1 cellular context compared by ENCODE assay signal in the genomic region with DNA sequence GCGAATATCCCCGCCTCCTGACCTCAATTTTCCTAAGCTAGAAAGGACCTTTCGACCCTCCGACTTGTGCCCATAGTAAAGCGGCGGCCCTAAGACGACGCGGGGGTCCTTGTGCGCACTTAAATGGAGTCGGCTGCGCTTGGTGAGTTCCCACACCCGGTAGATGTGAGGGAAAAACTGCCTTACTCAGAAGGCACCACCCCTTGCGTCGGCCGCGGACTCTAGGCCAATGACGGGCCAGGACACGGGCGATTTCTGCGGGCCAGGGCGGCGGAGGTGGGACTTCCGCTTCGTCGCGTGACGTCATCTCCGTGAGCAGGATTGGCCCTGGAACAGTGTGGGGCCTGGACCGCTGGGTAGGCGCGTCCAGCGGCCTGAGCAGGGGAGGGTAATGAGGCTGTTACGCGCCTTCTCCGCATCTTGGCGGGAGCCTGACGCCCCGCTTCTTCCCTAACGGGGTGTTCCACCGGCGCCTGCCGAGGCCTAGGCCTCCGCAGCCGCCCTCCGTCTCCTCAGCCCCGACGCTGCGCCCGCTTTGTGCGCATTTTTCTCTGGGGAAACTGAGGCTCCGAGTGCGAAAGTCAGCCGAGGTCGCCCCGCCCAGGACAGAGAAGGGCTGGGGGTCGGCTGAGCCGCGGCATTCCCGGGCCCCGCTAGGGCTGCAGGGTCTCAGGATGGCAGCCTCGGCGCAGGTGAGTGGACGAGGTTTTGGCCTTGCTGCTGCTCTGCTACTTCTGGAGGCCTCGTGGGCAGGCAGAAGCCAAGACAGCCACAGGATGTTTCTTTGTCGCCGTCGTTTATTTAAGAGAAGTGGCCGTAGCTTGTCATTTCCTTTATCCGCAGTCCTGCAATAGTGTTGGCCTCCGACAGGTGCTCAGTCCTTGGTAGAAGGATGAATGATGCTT.
TF ChIP-seq lines count a peak whose summit lies in the region.

A gene (plus strand): TSS at position 293 of the 905 bp plus-strand sequence. CDS start 382 bp downstream, at position 675.

TF ChIP-seq in HepG2, 621 proteins besides CTCF, POLR2A, EP300 and RAD21 (continued from another document and continues in another):
- TF ChIP-seq, protein P1, sequence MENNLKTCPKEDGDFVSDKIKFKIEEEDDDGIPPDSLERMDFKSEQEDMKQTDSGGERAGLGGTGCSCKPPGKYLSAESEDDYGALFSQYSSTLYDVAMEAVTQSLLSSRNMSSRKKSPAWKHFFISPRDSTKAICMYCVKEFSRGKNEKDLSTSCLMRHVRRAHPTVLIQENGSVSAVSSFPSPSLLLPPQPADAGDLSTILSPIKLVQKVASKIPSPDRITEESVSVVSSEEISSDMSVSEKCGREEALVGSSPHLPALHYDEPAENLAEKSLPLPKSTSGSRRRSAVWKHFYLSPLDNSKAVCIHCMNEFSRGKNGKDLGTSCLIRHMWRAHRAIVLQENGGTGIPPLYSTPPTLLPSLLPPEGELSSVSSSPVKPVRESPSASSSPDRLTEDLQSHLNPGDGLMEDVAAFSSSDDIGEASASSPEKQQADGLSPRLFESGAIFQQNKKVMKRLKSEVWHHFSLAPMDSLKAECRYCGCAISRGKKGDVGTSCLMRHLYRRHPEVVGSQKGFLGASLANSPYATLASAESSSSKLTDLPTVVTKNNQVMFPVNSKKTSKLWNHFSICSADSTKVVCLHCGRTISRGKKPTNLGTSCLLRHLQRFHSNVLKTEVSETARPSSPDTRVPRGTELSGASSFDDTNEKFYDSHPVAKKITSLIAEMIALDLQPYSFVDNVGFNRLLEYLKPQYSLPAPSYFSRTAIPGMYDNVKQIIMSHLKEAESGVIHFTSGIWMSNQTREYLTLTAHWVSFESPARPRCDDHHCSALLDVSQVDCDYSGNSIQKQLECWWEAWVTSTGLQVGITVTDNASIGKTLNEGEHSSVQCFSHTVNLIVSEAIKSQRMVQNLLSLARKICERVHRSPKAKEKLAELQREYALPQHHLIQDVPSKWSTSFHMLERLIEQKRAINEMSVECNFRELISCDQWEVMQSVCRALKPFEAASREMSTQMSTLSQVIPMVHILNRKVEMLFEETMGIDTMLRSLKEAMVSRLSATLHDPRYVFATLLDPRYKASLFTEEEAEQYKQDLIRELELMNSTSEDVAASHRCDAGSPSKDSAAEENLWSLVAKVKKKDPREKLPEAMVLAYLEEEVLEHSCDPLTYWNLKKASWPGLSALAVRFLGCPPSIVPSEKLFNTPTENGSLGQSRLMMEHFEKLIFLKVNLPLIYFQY (CRISPR knock-in tag; IDR thresholded peaks at IDR 0.05; ENCODE audit: borderline replicate concordance) = no peak
- TF ChIP-seq ZBTB42 (CRISPR knock-in tag; IDR thresholded peaks at IDR 0.05) (no peak), MIER2 (CRISPR knock-in tag; IDR thresholded peaks at IDR 0.05) (no peak), ZNF644 (CRISPR knock-in tag; IDR thresholded peaks at IDR 0.05; ENCODE audit: low read depth) (no peak), GABPB1 (CRISPR knock-in tag; IDR thresholded peaks at IDR 0.05) (peak; percentile 99), ZNF749 (CRISPR knock-in tag; IDR thresholded peaks at IDR 0.05; ENCODE audit: borderline replicate concordance) (no peak), ZNF251 (CRISPR knock-in tag; IDR thresholded peaks at IDR 0.05) (no peak), SATB2 (CRISPR knock-in tag; IDR thresholded peaks at IDR 0.05) (no peak), CBX5 (CRISPR knock-in tag; IDR thresholded peaks at IDR 0.05; ENCODE audit: borderline replicate concordance) (no peak; the same call in 1 of the 2 replicates), TBP (CRISPR knock-in tag; IDR thresholded peaks at IDR 0.05) (no peak), ZNF563 (CRISPR knock-in tag; IDR thresholded peaks at IDR 0.05) (0 out of 2 replicates have a peak, but pooled peaks have one; percentile 15), TOE1 (CRISPR knock-in tag; IDR thresholded peaks at IDR 0.05) (no peak), KLF15 (CRISPR knock-in tag; IDR thresholded peaks at IDR 0.05; ENCODE audit: borderline replicate concordance) (no peak), MAFG (CRISPR knock-in tag; IDR thresholded peaks at IDR 0.05) (no peak), SMAD1 (CRISPR knock-in tag; IDR thresholded peaks at IDR 0.05; ENCODE audit: borderline replicate concordance, low read depth) (no peak), MYNN (CRISPR knock-in tag; IDR thresholded peaks at IDR 0.05; ENCODE audit: low read depth) (0 out of 2 replicates have a peak, but pooled peaks have one; percentile 23), ZFX (CRISPR knock-in tag; IDR thresholded peaks at IDR 0.05; ENCODE audit: low read depth) (peak; percentile 99), ZSCAN25 (CRISPR knock-in tag; IDR thresholded peaks at IDR 0.05) (0 out of 2 replicates have a peak, but pooled peaks have one; percentile 58), NPAS2 (CRISPR knock-in tag; IDR thresholded peaks at IDR 0.05; ENCODE audit: borderline replicate concordance) (no peak), ZNF3 (CRISPR knock-in tag; IDR thresholded peaks at IDR 0.05) (no peak), SRSF9 (IDR thresholded peaks at IDR 0.05; ENCODE audit: borderline replicate concordance, insufficient read depth, low read depth, low read length, poor library complexity, severe bottlenecking) (no peak), TSC22D2 (CRISPR knock-in tag; IDR thresholded peaks at IDR 0.05; ENCODE audit: borderline replicate concordance) (no peak), RBM22 (optimal IDR thresholded peaks at IDR 0.05; ENCODE audit: low read length) (no peak), ZFYVE20 (CRISPR knock-in tag; IDR thresholded peaks at IDR 0.05; ENCODE audit: borderline replicate concordance, low read depth) (no peak), MXI1 (IDR thresholded peaks at IDR 0.05; ENCODE audit: borderline replicate concordance, low read depth, low read length) (peak; percentile 68; the same call in 1 of the 3 replicates)
- TF ChIP-seq, protein P2, sequence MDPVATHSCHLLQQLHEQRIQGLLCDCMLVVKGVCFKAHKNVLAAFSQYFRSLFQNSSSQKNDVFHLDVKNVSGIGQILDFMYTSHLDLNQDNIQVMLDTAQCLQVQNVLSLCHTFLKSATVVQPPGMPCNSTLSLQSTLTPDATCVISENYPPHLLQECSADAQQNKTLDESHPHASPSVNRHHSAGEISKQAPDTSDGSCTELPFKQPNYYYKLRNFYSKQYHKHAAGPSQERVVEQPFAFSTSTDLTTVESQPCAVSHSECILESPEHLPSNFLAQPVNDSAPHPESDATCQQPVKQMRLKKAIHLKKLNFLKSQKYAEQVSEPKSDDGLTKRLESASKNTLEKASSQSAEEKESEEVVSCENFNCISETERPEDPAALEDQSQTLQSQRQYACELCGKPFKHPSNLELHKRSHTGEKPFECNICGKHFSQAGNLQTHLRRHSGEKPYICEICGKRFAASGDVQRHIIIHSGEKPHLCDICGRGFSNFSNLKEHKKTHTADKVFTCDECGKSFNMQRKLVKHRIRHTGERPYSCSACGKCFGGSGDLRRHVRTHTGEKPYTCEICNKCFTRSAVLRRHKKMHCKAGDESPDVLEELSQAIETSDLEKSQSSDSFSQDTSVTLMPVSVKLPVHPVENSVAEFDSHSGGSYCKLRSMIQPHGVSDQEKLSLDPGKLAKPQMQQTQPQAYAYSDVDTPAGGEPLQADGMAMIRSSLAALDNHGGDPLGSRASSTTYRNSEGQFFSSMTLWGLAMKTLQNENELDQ (CRISPR knock-in tag; IDR thresholded peaks at IDR 0.05; ENCODE audit: borderline replicate concordance) = no peak
- TF ChIP-seq, protein P3, sequence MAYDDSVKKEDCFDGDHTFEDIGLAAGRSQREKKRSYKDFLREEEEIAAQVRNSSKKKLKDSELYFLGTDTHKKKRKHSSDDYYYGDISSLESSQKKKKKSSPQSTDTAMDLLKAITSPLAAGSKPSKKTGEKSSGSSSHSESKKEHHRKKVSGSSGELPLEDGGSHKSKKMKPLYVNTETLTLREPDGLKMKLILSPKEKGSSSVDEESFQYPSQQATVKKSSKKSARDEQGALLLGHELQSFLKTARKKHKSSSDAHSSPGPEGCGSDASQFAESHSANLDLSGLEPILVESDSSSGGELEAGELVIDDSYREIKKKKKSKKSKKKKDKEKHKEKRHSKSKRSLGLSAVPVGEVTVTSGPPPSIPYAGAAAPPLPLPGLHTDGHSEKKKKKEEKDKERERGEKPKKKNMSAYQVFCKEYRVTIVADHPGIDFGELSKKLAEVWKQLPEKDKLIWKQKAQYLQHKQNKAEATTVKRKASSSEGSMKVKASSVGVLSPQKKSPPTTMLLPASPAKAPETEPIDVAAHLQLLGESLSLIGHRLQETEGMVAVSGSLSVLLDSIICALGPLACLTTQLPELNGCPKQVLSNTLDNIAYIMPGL (CRISPR knock-in tag; IDR thresholded peaks at IDR 0.05; ENCODE audit: borderline replicate concordance in 1 of 2, low read depth in 1 of 2) = peak; percentile 69 to 74; a peak in 2 of 4 replicates
- TF ChIP-seq, protein P4, sequence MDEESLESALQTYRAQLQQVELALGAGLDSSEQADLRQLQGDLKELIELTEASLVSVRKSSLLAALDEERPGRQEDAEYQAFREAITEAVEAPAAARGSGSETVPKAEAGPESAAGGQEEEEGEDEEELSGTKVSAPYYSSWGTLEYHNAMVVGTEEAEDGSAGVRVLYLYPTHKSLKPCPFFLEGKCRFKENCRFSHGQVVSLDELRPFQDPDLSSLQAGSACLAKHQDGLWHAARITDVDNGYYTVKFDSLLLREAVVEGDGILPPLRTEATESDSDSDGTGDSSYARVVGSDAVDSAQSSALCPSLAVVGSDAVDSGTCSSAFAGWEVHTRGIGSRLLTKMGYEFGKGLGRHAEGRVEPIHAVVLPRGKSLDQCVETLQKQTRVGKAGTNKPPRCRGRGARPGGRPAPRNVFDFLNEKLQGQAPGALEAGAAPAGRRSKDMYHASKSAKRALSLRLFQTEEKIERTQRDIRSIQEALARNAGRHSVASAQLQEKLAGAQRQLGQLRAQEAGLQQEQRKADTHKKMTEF (CRISPR knock-in tag; IDR thresholded peaks at IDR 0.05) = peak; percentile 74
- TF ChIP-seq, protein P5, sequence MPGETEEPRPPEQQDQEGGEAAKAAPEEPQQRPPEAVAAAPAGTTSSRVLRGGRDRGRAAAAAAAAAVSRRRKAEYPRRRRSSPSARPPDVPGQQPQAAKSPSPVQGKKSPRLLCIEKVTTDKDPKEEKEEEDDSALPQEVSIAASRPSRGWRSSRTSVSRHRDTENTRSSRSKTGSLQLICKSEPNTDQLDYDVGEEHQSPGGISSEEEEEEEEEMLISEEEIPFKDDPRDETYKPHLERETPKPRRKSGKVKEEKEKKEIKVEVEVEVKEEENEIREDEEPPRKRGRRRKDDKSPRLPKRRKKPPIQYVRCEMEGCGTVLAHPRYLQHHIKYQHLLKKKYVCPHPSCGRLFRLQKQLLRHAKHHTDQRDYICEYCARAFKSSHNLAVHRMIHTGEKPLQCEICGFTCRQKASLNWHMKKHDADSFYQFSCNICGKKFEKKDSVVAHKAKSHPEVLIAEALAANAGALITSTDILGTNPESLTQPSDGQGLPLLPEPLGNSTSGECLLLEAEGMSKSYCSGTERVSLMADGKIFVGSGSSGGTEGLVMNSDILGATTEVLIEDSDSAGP (CRISPR knock-in tag; IDR thresholded peaks at IDR 0.05; ENCODE audit: borderline replicate concordance) = peak; percentile 88; the same call in 1 of the 2 replicates
- TF ChIP-seq, protein P6, sequence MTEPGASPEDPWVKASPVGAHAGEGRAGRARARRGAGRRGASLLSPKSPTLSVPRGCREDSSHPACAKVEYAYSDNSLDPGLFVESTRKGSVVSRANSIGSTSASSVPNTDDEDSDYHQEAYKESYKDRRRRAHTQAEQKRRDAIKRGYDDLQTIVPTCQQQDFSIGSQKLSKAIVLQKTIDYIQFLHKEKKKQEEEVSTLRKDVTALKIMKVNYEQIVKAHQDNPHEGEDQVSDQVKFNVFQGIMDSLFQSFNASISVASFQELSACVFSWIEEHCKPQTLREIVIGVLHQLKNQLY (CRISPR knock-in tag; IDR thresholded peaks at IDR 0.05) = no peak
- TF ChIP-seq, protein P7, sequence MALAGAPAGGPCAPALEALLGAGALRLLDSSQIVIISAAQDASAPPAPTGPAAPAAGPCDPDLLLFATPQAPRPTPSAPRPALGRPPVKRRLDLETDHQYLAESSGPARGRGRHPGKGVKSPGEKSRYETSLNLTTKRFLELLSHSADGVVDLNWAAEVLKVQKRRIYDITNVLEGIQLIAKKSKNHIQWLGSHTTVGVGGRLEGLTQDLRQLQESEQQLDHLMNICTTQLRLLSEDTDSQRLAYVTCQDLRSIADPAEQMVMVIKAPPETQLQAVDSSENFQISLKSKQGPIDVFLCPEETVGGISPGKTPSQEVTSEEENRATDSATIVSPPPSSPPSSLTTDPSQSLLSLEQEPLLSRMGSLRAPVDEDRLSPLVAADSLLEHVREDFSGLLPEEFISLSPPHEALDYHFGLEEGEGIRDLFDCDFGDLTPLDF (CRISPR knock-in tag; IDR thresholded peaks at IDR 0.05) = no peak
- TF ChIP-seq, protein P8, sequence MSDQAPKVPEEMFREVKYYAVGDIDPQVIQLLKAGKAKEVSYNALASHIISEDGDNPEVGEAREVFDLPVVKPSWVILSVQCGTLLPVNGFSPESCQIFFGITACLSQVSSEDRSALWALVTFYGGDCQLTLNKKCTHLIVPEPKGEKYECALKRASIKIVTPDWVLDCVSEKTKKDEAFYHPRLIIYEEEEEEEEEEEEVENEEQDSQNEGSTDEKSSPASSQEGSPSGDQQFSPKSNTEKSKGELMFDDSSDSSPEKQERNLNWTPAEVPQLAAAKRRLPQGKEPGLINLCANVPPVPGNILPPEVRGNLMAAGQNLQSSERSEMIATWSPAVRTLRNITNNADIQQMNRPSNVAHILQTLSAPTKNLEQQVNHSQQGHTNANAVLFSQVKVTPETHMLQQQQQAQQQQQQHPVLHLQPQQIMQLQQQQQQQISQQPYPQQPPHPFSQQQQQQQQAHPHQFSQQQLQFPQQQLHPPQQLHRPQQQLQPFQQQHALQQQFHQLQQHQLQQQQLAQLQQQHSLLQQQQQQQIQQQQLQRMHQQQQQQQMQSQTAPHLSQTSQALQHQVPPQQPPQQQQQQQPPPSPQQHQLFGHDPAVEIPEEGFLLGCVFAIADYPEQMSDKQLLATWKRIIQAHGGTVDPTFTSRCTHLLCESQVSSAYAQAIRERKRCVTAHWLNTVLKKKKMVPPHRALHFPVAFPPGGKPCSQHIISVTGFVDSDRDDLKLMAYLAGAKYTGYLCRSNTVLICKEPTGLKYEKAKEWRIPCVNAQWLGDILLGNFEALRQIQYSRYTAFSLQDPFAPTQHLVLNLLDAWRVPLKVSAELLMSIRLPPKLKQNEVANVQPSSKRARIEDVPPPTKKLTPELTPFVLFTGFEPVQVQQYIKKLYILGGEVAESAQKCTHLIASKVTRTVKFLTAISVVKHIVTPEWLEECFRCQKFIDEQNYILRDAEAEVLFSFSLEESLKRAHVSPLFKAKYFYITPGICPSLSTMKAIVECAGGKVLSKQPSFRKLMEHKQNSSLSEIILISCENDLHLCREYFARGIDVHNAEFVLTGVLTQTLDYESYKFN (CRISPR knock-in tag; conservative IDR thresholded peaks at IDR 0.05) = no peak
- TF ChIP-seq, protein P9, sequence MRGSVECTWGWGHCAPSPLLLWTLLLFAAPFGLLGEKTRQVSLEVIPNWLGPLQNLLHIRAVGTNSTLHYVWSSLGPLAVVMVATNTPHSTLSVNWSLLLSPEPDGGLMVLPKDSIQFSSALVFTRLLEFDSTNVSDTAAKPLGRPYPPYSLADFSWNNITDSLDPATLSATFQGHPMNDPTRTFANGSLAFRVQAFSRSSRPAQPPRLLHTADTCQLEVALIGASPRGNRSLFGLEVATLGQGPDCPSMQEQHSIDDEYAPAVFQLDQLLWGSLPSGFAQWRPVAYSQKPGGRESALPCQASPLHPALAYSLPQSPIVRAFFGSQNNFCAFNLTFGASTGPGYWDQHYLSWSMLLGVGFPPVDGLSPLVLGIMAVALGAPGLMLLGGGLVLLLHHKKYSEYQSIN (CRISPR knock-in tag; IDR thresholded peaks at IDR 0.05; ENCODE audit: borderline replicate concordance) = no peak
- TF ChIP-seq, protein P10, sequence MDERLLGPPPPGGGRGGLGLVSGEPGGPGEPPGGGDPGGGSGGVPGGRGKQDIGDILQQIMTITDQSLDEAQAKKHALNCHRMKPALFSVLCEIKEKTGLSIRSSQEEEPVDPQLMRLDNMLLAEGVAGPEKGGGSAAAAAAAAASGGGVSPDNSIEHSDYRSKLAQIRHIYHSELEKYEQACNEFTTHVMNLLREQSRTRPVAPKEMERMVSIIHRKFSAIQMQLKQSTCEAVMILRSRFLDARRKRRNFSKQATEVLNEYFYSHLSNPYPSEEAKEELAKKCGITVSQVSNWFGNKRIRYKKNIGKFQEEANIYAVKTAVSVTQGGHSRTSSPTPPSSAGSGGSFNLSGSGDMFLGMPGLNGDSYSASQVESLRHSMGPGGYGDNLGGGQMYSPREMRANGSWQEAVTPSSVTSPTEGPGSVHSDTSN (CRISPR knock-in tag; IDR thresholded peaks at IDR 0.05) = no peak
